In the genomic region with DNA sequence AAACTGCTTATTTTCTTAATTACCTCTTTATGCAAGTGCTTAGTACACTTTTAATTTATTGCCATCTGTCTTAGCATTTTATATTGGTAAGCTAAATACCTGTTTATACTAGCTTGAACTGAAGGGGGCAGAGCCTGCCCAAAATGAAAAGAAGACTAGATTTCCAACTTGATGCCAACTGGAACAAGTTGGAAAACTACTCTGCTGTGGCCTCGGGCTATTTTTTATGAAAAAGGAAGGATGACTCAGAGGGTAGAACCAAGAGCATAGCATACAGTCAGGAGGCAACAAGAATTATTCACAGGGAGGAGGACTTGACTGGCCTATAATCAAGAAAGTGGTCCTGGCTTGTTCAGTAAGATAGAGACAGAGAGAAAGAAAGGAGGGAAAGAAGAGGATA, we compare ENCODE assay signal across 1 cellular context.
TF ChIP-seq lines count a peak whose summit lies in the region.

No MANE protein-coding gene starts in this region.

TF ChIP-seq in HEK293, 187 proteins besides CTCF, POLR2A, EP300 and RAD21 (continued from another document):
- TF ChIP-seq ZBTB49 (tag by site-specific recombination; IDR thresholded peaks at IDR 0.05; ENCODE audit: low read depth) (no peak), ZSCAN18 (tag by site-specific recombination; IDR thresholded peaks at IDR 0.05) (no peak), ZNF654 (tag by site-specific recombination; IDR thresholded peaks at IDR 0.05; ENCODE audit: low read depth) (0 out of 2 replicates have a peak, but pooled peaks have one; percentile 6), PRDM10 (tag by site-specific recombination; IDR thresholded peaks at IDR 0.05) (peak; percentile 52), SP7 (tag by site-specific recombination; IDR thresholded peaks at IDR 0.05) (peak; percentile 78), ZNF157 (tag by site-specific recombination; IDR thresholded peaks at IDR 0.05) (no peak), ZNF843 (tag by site-specific recombination; IDR thresholded peaks at IDR 0.05) (no peak), ZNF174 (tag by site-specific recombination; IDR thresholded peaks at IDR 0.05) (no peak)
